ENCODE assay signal across 10 cellular contexts in genomic region chr19:48991011-48991609, GRCh38. TPM values are rescaled to one million over a fixed set of nuclear protein-coding genes. Genes with fewer than 3 reads are reported as not detected.
A peak's percentile ranks its signal among the peaks of the same experiment; 100 is the strongest.
DNase-seq lines count a peak whose midpoint lies in the region; ATAC-seq and TF ChIP-seq lines count a peak whose summit lies in the region.
"Had no signal": no experiment of that assay in that cellular context is flagged by ENCODE, and none has a peak within 500 bp of the region (broad histone marks: within the 10 kb centered on the region; RNA-seq: fewer than 3 reads in every experiment).

No MANE protein-coding gene starts in this region.

- no peak overlapping the region for H2AFZ ChIP-seq in PC-3 (ENCODE audit: low read length)

- intact Hi-C loops in Caco-2 (cut with micrococcal nuclease; ENCODE audit: unreplicated experiment) (loop anchor here (5.0 to 10.0 kb wide), 2 partner anchors 81 to 234 kb away; partner anchors contain the start of gene KCNA7), PC-3 (cut with micrococcal nuclease) (loop anchor here (10.0 kb wide), 1 partner anchor 84 kb away; the partner anchor contains the start of gene KCNA7)

- no peak overlapping the region for H3K4me3 ChIP-seq in Caco-2 (ENCODE audit: low read depth, low read length)
- H3K4me3 ChIP-seq in PC-3 (ENCODE audit: low read length), result peak overlapping the region; percentile 93; the same call in 1 of the 2 replicates
- H3K4me3 ChIP-seq in fibroblast of the aortic adventitia (ENCODE audit: low read depth, low read length), result peak overlapping the region; percentile 93
- H3K4me3 ChIP-seq in skeletal muscle tissue (ENCODE audit: low read length in 3 of 3), result peak overlapping the region; percentile 63 to 99 (median 98)

- CTCF ChIA-PET in Caco-2 (lab: Charles Lee) (interaction anchor here (1.6 to 2.9 kb wide), 2 partner anchors 28 to 107 kb away, joined by 5 to 51 read pairs; partner anchors contain the start of gene LHB), PC-3 (lab: Charles Lee) (no interaction called here)

- H3K27ac Mint-ChIP-seq in Caco-2 (ENCODE audit: unreplicated experiment), result peak overlapping the region; percentile 65

- peaks cover 55% of the 10 kb centered on the region for H3K79me2 ChIP-seq in PC-3 (ENCODE audit: low read length)

- no peaks in the 10 kb centered on the region for H3F3A ChIP-seq in PC-3 (ENCODE audit: low read length, unreplicated experiment)

- H3K9me3 ChIP-seq in Caco-2 (no peaks in the 10 kb centered on the region), PC-3 (ENCODE audit: low read length) (no peaks in the 10 kb centered on the region), skeletal muscle tissue (ENCODE audit: control insufficient read depth in 3 of 3, low read length in 3 of 3) (no peaks in the 10 kb centered on the region)

- H3K27me3 ChIP-seq in Caco-2 (replicated peaks; ENCODE audit: control insufficient read depth, insufficient read depth, low read length) (no peaks in the 10 kb centered on the region), PC-3 (ENCODE audit: low read length) (no peaks in the 10 kb centered on the region), skeletal muscle tissue (ENCODE audit: control insufficient read depth in 3 of 3, insufficient read depth in 3 of 3, low read length in 3 of 3) (no peaks in the 10 kb centered on the region)

- H3K9me2 ChIP-seq in PC-3 (replicated peaks; ENCODE audit: low read length), result no peaks in the 10 kb centered on the region

- POLR2A ChIA-PET in Caco-2 (lab: Charles Lee) (no interaction called here), PC-3 (lab: Charles Lee; ENCODE audit: unreplicated experiment) (no interaction called here)

- H3K27ac ChIP-seq in PC-3 (ENCODE audit: low read length), result no peak overlapping the region
- H3K27ac ChIP-seq in skeletal muscle tissue (ENCODE audit: low read depth, low read length), result peak overlapping the region; percentile 98

- H3K4me1 ChIP-seq in Caco-2 (peaks cover 13% of the 10 kb centered on the region; the same call in 1 of the 2 replicates), PC-3 (ENCODE audit: insufficient read depth, low read length) (peaks cover 6% of the 10 kb centered on the region; the same call in 1 of the 2 replicates), skeletal muscle tissue (ENCODE audit: control insufficient read depth in 3 of 3, insufficient read depth in 3 of 3, low read length in 3 of 3) (peaks cover 61 to 74% (median 67%) of the 10 kb centered on the region in 3 donors)

- no peaks in the 10 kb centered on the region for H4K20me1 ChIP-seq in PC-3 (ENCODE audit: low read length)

- TF ChIP-seq CTCF in Caco-2 (IDR thresholded peaks at IDR 0.05; ENCODE audit: insufficient read depth in 1 of 2, low read depth in 1 of 2, low read length in 1 of 2, severe bottlenecking in 1 of 2, unreplicated experiment in 1 of 2) (no peak), PC-3 (conservative IDR thresholded peaks at IDR 0.05; ENCODE audit: low read depth, low read length) (no peak), fibroblast of the aortic adventitia (IDR thresholded peaks at IDR 0.05; ENCODE audit: insufficient read depth, low read length) (no peak)

- H3K4me1 Mint-ChIP-seq in Caco-2 (ENCODE audit: low read depth, unreplicated experiment), result peaks cover 32% of the 10 kb centered on the region

- H3K36me3 Mint-ChIP-seq in Caco-2 (ENCODE audit: insufficient read depth, unreplicated experiment), result peaks cover 71% of the 10 kb centered on the region

- no peak for ATAC-seq in PC-3

- peak overlapping the region; percentile 98 for H3K4me2 ChIP-seq in PC-3 (ENCODE audit: low read length)

- DNase-seq in Caco-2 (no peak), PC-3 (no peak), fibroblast of the aortic adventitia (ENCODE audit: low read depth) (no peak), foreskin melanocyte (no peak), EL (no peak), Kasumi-1 (lab: John Stamatoyannopoulos, UW) (no peak)
- DNase-seq: naive B cell, NCI-H2107, SHP77 treated with DMSO at 0.1 percent for 48 hours had no signal

- H3K36me3 ChIP-seq in Caco-2 (ENCODE audit: control insufficient read depth, insufficient read depth, low read length) (peaks cover 5% of the 10 kb centered on the region; the same call in 1 of the 2 replicates), PC-3 (ENCODE audit: low read depth, low read length) (no peaks in the 10 kb centered on the region; the same call in 1 of the 2 replicates), skeletal muscle tissue (ENCODE audit: control insufficient read depth in 3 of 3, insufficient read depth in 3 of 3, low read length in 3 of 3) (peaks cover 18 to 34% (median 24%) of the 10 kb centered on the region in 3 donors)

- peak overlapping the region; percentile 99 for H3K4me3 Mint-ChIP-seq in Caco-2 (ENCODE audit: unreplicated experiment)

- H3K9ac ChIP-seq in PC-3 (ENCODE audit: low read length) (no peak overlapping the region), skeletal muscle tissue (ENCODE audit: low read depth in 1 of 3, low read length in 3 of 3) (peak overlapping the region; percentile 99 to 100 (median 100))

- H3K27me3 Mint-ChIP-seq in Caco-2 (ENCODE audit: insufficient read depth, unreplicated experiment), result no peaks in the 10 kb centered on the region
- H3K27me3 Mint-ChIP-seq: naive B cell had no signal

- BruUV-seq in Caco-2 (replicated peaks; lab: Mats Ljungman, UMichigan) (no TSS peak), PC-3 (replicated peaks; lab: Mats Ljungman, UMichigan) (no TSS peak)

- H3K9me3 Mint-ChIP-seq in Caco-2 (ENCODE audit: unreplicated experiment), result no peaks in the 10 kb centered on the region

RNA-seq across cellular contexts. Expression of gene GYS1, which starts 2.0 kb away (rescaled TPM):
- total RNA-seq in Caco-2 (2022), result 62.7 and 65.3 TPM in 2 replicates
- 38.6 and 54.0 TPM in 2 replicates for total RNA-seq in PC-3 (2014; rRNA removed)
- 5.5 and 38.6 TPM in 2 replicates for total RNA-seq in fibroblast of the aortic adventitia (ENCODE audit: low replicate concordance)
- 42.8 TPM for total RNA-seq in skeletal muscle tissue

RNA-seq across cellular contexts. Expression of gene RUVBL2, which starts 2.6 kb away (rescaled TPM):
- 165 and 172 TPM in 2 replicates for total RNA-seq in Caco-2 (2022)
- total RNA-seq in PC-3 (2014; rRNA removed), result 291 and 421 TPM in 2 replicates
- 16.3 and 119 TPM in 2 replicates for total RNA-seq in fibroblast of the aortic adventitia (ENCODE audit: low replicate concordance)
- 101 TPM for total RNA-seq in skeletal muscle tissue

RNA-seq across cellular contexts. Expression of gene LHB, which starts 25.8 kb away (rescaled TPM):
- total RNA-seq in Caco-2 (2022) (0.68 TPM in 1 of 2 replicates, not detected in the other), PC-3 (2014; rRNA removed) (not detected in 2 replicates), fibroblast of the aortic adventitia (ENCODE audit: low replicate concordance) (not detected in 2 replicates), skeletal muscle tissue (not detected)

RNA-seq across cellular contexts. Expression of gene FTL, which starts 26.0 kb away (rescaled TPM):
- 2,542 and 2,963 TPM in 2 replicates for total RNA-seq in Caco-2 (2022)
- total RNA-seq in PC-3 (2014; rRNA removed), result 1,109 and 1,250 TPM in 2 replicates
- total RNA-seq in fibroblast of the aortic adventitia (ENCODE audit: low replicate concordance), result 5,494 and 8,302 TPM in 2 replicates
- 470 TPM for total RNA-seq in skeletal muscle tissue

RNA-seq across cellular contexts. Expression of gene CGB3, which starts 33.0 kb away (rescaled TPM):
- total RNA-seq in Caco-2 (2022) (not detected in 2 replicates), PC-3 (2014; rRNA removed) (not detected in 2 replicates), fibroblast of the aortic adventitia (ENCODE audit: low replicate concordance) (not detected in 2 replicates), skeletal muscle tissue (not detected)
